ENCODE assay signal across 11 cellular contexts in the genomic region with DNA sequence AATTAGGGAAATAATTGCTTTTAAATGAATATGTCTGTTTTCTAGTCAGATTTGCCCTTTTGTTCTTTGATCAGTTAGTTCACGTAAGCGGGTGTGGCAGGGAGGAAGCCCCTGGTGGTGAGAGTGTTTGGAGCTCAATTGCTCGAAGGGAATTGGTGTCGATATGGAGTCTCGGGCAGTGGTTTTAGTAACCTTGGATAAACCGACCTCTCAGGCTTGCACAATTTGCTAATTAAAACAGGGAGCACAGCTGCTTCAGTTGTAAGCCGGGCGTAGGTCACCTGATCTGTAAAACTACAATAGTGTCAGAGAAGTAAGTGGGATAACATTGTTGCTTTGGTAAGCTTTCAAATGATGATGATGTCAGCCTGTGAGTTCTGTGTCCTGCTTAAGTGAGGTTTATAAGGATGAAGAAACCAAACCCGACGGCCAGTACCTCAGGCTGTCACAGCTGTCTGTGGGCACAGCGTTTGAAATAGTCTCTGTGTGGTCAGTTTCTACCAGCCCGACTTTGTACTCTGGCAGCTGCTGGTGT. TPM values are rescaled to one million over a fixed set of nuclear protein-coding genes. Genes with fewer than 3 reads are reported as not detected.
DNase-seq lines count a peak whose midpoint lies in the region; ATAC-seq, FAIRE-seq and TF ChIP-seq lines count a peak whose summit lies in the region.
"Had no signal": no experiment of that assay in that cellular context is flagged by ENCODE, and none has a peak within 500 bp of the region (broad histone marks: within the 10 kb centered on the region; RNA-seq: fewer than 3 reads in every experiment).

No MANE protein-coding gene starts in this region.

- intact Hi-C loops in naive thymus-derived CD4-positive, alpha-beta T cell (cut with micrococcal nuclease): no loop called here

- H3F3A ChIP-seq in GM23248 (ENCODE audit: insufficient read depth): no peaks in the 10 kb centered on the region

- in situ Hi-C loops in GM23248 (cut with MboI): no loop called here

- H3K36me3 Mint-ChIP-seq in naive thymus-derived CD4-positive, alpha-beta T cell: peaks cover 0 to 14% (median 0%) of the 10 kb centered on the region in 5 donors

- H3K27me3 Mint-ChIP-seq in naive thymus-derived CD4-positive, alpha-beta T cell: no peaks in the 10 kb centered on the region

- H3K4me3 ChIP-seq in GM23248 (no peak overlapping the region), fibroblast of mammary gland (ENCODE audit: control insufficient read depth, low read depth, low read length) (no peak overlapping the region)
- H3K4me3 ChIP-seq in naive thymus-derived CD4-positive, alpha-beta T cell (ENCODE audit: low read length): no peak overlapping the region
- H3K4me3 ChIP-seq: thoracic aorta had no signal

- H3K27ac Mint-ChIP-seq in naive thymus-derived CD4-positive, alpha-beta T cell: peak overlapping the region in 4 of 9 donors; percentile 4 to 63 (median 19)

- H2AFZ ChIP-seq in GM23248: no peak overlapping the region

- WGBS in GM23248 (ENCODE audit: low coverage in 1 of 2, low lambda C conversion rate in 2 of 2, missing lambda C conversion rate in 2 of 2), 2 experiments: 40 to 44% methylated on average over 12 of the region's 12 CpGs

- DNase-seq in GM23248: peak; percentile 17
- peak; percentile 45 to 69 for DNase-seq in NOMO-1 (lab: John Stamatoyannopoulos, UW; ENCODE audit: unreplicated experiment in 2 of 2)
- DNase-seq in fibroblast of mammary gland (ENCODE audit: low read depth): peak; percentile 71
- peak; percentile 51 for DNase-seq in retina
- DNase-seq in frontal cortex (ENCODE audit: low spot score in 2 of 2): no peak
- DNase-seq in urothelium cell line (ENCODE audit: low spot score): no peak
- DNase-seq in naive thymus-derived CD4-positive, alpha-beta T cell: no peak
- DNase-seq: NCI-H524; stimulated activated CD4-positive, alpha-beta T cell treated with anti-CD3 and anti-CD28 coated beads, Interleukin-12 subunit alpha, Interleukin-12 subunit beta, amount 100 ng/mL, for 4 hours had no signal

- no peaks in the 10 kb centered on the region for H3K4me1 ChIP-seq in GM23248 (ENCODE audit: insufficient read depth)
- no peaks in the 10 kb centered on the region for H3K4me1 ChIP-seq in naive thymus-derived CD4-positive, alpha-beta T cell (ENCODE audit: control insufficient read depth in 2 of 2, insufficient read depth in 2 of 2, low read length in 2 of 2)

- no peaks in the 10 kb centered on the region for H3K27me3 ChIP-seq in GM23248 (replicated peaks; ENCODE audit: insufficient read depth)
- no peaks in the 10 kb centered on the region for H3K27me3 ChIP-seq in naive thymus-derived CD4-positive, alpha-beta T cell (ENCODE audit: control insufficient read depth in 2 of 2, insufficient read depth in 2 of 2, low read length in 2 of 2)

- TF ChIP-seq CTCF in fibroblast of mammary gland (conservative IDR thresholded peaks at IDR 0.05; ENCODE audit: control insufficient read depth, insufficient read depth, low read depth, low read length): peak; percentile 17

- H3K79me2 ChIP-seq in GM23248 (ENCODE audit: insufficient read depth): no peaks in the 10 kb centered on the region

- POLR2A ChIA-PET in naive thymus-derived CD4-positive, alpha-beta T cell (lab: Charles Lee): interaction anchor here (1.1 kb wide), 1 partner anchor 12 kb away, joined by 3 read pairs; no protein-coding TSS in a partner anchor

- no peak overlapping the region for H3K27ac ChIP-seq in GM23248
- H3K27ac ChIP-seq in naive thymus-derived CD4-positive, alpha-beta T cell (ENCODE audit: low read depth, low read length): no peak overlapping the region
- H3K27ac ChIP-seq: thoracic aorta had no signal

- H3K9ac ChIP-seq in GM23248: no peak overlapping the region

- no peaks in the 10 kb centered on the region for H3K9me3 Mint-ChIP-seq in naive thymus-derived CD4-positive, alpha-beta T cell

- H3K9me2 ChIP-seq in GM23248 (ENCODE audit: insufficient read depth): no peaks in the 10 kb centered on the region

- CTCF ChIA-PET in naive thymus-derived CD4-positive, alpha-beta T cell (lab: Charles Lee): interaction anchor here (0.8 kb wide), 1 partner anchor 21 kb away, joined by 3 read pairs; no protein-coding TSS in a partner anchor

- no peak for ATAC-seq in GM19324 (IDR thresholded peaks at IDR 0.05; ENCODE audit: low FRiP score, unreplicated experiment)
- ATAC-seq in naive thymus-derived CD4-positive, alpha-beta T cell: no peak

- H3K4me2 ChIP-seq in GM23248 (ENCODE audit: unreplicated experiment): no peak overlapping the region

- H3K4me1 Mint-ChIP-seq in naive thymus-derived CD4-positive, alpha-beta T cell: peaks cover 0 to 8% (median 1%) of the 10 kb centered on the region in 7 donors

- FAIRE-seq in frontal cortex (lab: Jason Lieb, UNC) (no peak), urothelium cell line (lab: Jason Lieb, UNC) (no peak)

- no peaks in the 10 kb centered on the region for H4K20me1 ChIP-seq in GM23248 (ENCODE audit: insufficient read depth)

- H3K9me3 ChIP-seq in GM23248 (ENCODE audit: low read depth): no peaks in the 10 kb centered on the region
- no peaks in the 10 kb centered on the region for H3K9me3 ChIP-seq in naive thymus-derived CD4-positive, alpha-beta T cell (ENCODE audit: control insufficient read depth in 2 of 3, low read length in 3 of 3)
- H3K9me3 ChIP-seq: thoracic aorta had no signal

- H3K36me3 ChIP-seq in GM23248 (ENCODE audit: low read depth): 0 out of 2 replicates have a peak, but pooled peaks cover 3% of the 10 kb centered on the region
- H3K36me3 ChIP-seq in naive thymus-derived CD4-positive, alpha-beta T cell (ENCODE audit: control insufficient read depth in 2 of 3, insufficient read depth in 3 of 3, low read length in 3 of 3): peaks cover 0 to 10% (median 0%) of the 10 kb centered on the region in 3 experiments
- H3K36me3 ChIP-seq: thoracic aorta had no signal

- H3K4me3 Mint-ChIP-seq in naive thymus-derived CD4-positive, alpha-beta T cell: no peak overlapping the region

RNA-seq across cellular contexts. Expression of a gene that starts 2.9 kb away (rescaled TPM):
- not detected in 2 replicates for total RNA-seq in GM23248 (2014; rRNA removed; shearing (Covaris generic))
- polyA plus RNA-seq in GM23248 (2016; fragmentation: Nextera tagmentation; extraction: Ambion mirVana): 0.11 TPM in 1 of 2 replicates, not detected in the other
- total RNA-seq in frontal cortex: not detected
- not detected for total RNA-seq in naive thymus-derived CD4-positive, alpha-beta T cell
- polyA plus RNA-seq in naive thymus-derived CD4-positive, alpha-beta T cell: under 1 TPM in 1 of 2 donors, not detected in 1; 0.13 TPM
- total RNA-seq: thoracic aorta had no signal

Comparison
In these comparisons a context has a peak if more than half of its experiments do, and no peak if none do; other contexts are left out.
1. DNase-seq: peak in GM23248 (single experiment), NOMO-1 (2 of 2), fibroblast of mammary gland (single experiment) and retina (single experiment); none in frontal cortex (0 of 2), urothelium cell line (single experiment) and naive thymus-derived CD4-positive, alpha-beta T cell (0 of 9).